Comparison of ENCODE assay signal across 15 cellular contexts in genomic region chr9:22512495-22512894, GRCh38.
DNase-seq lines count a peak whose midpoint lies in the region; ATAC-seq lines count a peak whose summit lies in the region.
"Had no signal": no experiment of that assay in that cellular context is flagged by ENCODE, and none has a peak within 500 bp of the region (broad histone marks: within the 10 kb centered on the region; RNA-seq: fewer than 3 reads in every experiment).

No MANE protein-coding gene starts in this region.

- peak; percentile 77 for DNase-seq in NCI-H1694 (lab: John Stamatoyannopoulos, UW)
- peak; percentile 22 for DNase-seq in inferior parietal cortex (ENCODE audit: extremely low spot score)
- DNase-seq in mesenteric fat pad (ENCODE audit: low spot score) = no peak
- no peak for DNase-seq in mucosa of gallbladder (ENCODE audit: low spot score)
- DNase-seq in NCI-H2171 (lab: John Stamatoyannopoulos, UW) = no peak
- DNase-seq: activated CD4-positive, alpha-beta T cell treated with anti-CD3 and anti-CD28 coated beads for 4 hours; activated T-cell treated with anti-CD3 and anti-CD28 coated beads for 4 hours; AML-193; brain microvascular endothelial cell; left cardiac atrium; T1000 had no signal

- ATAC-seq in GM18909 (IDR thresholded peaks at IDR 0.05; ENCODE audit: poor library complexity, unreplicated experiment) (peak; percentile 62), HG02759 (IDR thresholded peaks at IDR 0.05; ENCODE audit: unreplicated experiment) (peak; percentile 73), GM21737 (IDR thresholded peaks at IDR 0.05; ENCODE audit: unreplicated experiment) (no peak)
- ATAC-seq: left cardiac atrium, sciatic nerve had no signal

Comparison
In these comparisons a context has a peak if more than half of its experiments do, and no peak if none do; other contexts are left out.
1. DNase-seq: peak in NCI-H1694 (single experiment) and inferior parietal cortex (single experiment); none in mesenteric fat pad (single experiment), mucosa of gallbladder (single experiment) and NCI-H2171 (single experiment).